9 cellular contexts compared by ENCODE assay signal in genomic region chr12:109892748-109893147, GRCh38. TPM values are rescaled to one million over a fixed set of nuclear protein-coding genes. Genes with fewer than 3 reads are reported as not detected.
A peak's percentile ranks its signal among the peaks of the same experiment; 100 is the strongest.
DNase-seq lines count a peak whose midpoint lies in the region; ATAC-seq and TF ChIP-seq lines count a peak whose summit lies in the region.
"Had no signal": no experiment of that assay in that cellular context is flagged by ENCODE, and none has a peak within 500 bp of the region (broad histone marks: within the 10 kb centered on the region; RNA-seq: fewer than 3 reads in every experiment).

No MANE protein-coding gene starts in this region.

- H3K27me3 Mint-ChIP-seq in activated T-cell treated with anti-CD3 and anti-CD28 coated beads, Interleukin-2, amount 50 U/mL, for 72 hours (ENCODE audit: low read depth) = no peaks in the 10 kb centered on the region
- H3K27me3 Mint-ChIP-seq in activated T-cell treated with anti-CD3 and anti-CD28 coated beads, Interleukin-2, amount 50 U/mL, for 4 hours (ENCODE audit: low read depth) = no peaks in the 10 kb centered on the region
- H3K27me3 Mint-ChIP-seq in stimulated activated memory B cell treated with anti-CD40 and anti-IgM and Interleukin-4, amounts not matched to agents 10 μg/mL and 1 μg/mL and 100 μg/mL, for 72 hours = no peaks in the 10 kb centered on the region
- peaks cover 15% of the 10 kb centered on the region for H3K27me3 Mint-ChIP-seq in Calu3 (ENCODE audit: unreplicated experiment)

- BruUV-seq in Calu3 (replicated peaks; lab: Mats Ljungman, UMichigan) = no TSS peak

- no peaks in the 10 kb centered on the region for H3K36me3 ChIP-seq in KOPT-K1 (ENCODE audit: insufficient read depth, low read length)

- peak in 1 of 2 donors; percentile 20 for DNase-seq in activated T-cell treated with anti-CD3 and anti-CD28 coated beads, Interleukin-2, amount 50 U/mL, for 72 hours
- no peak for DNase-seq in activated T-cell treated with anti-CD3 and anti-CD28 coated beads, Interleukin-2, amount 50 U/mL, for 4 hours
- no peak for DNase-seq in Calu3
- DNase-seq in middle frontal gyrus (ENCODE audit: extremely low spot score, low spot score) = no peak
- DNase-seq in stimulated activated CD4-positive, alpha-beta T cell treated with anti-CD3 and anti-CD28 coated beads, Interleukin-2, amount 100 ng/mL, for 24 hours = no peak

- H3K27ac Mint-ChIP-seq in activated T-cell treated with anti-CD3 and anti-CD28 coated beads, Interleukin-2, amount 50 U/mL, for 72 hours = no peak overlapping the region
- peak overlapping the region; percentile 9 for H3K27ac Mint-ChIP-seq in stimulated activated memory B cell treated with anti-CD40 and anti-IgM and Interleukin-4, amounts not matched to agents 10 μg/mL and 1 μg/mL and 100 μg/mL, for 72 hours
- H3K27ac Mint-ChIP-seq in Calu3 (ENCODE audit: unreplicated experiment) = no peak overlapping the region

- CTCF ChIA-PET in Calu3 (lab: Charles Lee) = no interaction called here

- intact Hi-C loops in Calu3 (cut with micrococcal nuclease; ENCODE audit: unreplicated experiment) = no loop called here

- H3K27ac ChIP-seq in KOPT-K1 (ENCODE audit: low read depth, low read length, poor library complexity, severe bottlenecking) = peak overlapping the region; percentile 25

- peak; percentile 40 to 42 for ATAC-seq in activated T-cell treated with anti-CD3 and anti-CD28 coated beads, Interleukin-2, amount 50 U/mL, for 72 hours (replicated peaks in 1 of 2)
- no peak for ATAC-seq in activated T-cell treated with anti-CD3 and anti-CD28 coated beads, Interleukin-2, amount 50 U/mL, for 4 hours
- ATAC-seq in HG02588 (IDR thresholded peaks at IDR 0.05; ENCODE audit: unreplicated experiment) = peak; percentile 62
- peak; percentile 75 for ATAC-seq in stimulated activated memory B cell treated with anti-CD40 and anti-IgM and Interleukin-4, amounts not matched to agents 10 μg/mL and 1 μg/mL and 100 μg/mL, for 72 hours

- no peak overlapping the region for H3K4me3 Mint-ChIP-seq in activated T-cell treated with anti-CD3 and anti-CD28 coated beads, Interleukin-2, amount 50 U/mL, for 72 hours
- H3K4me3 Mint-ChIP-seq in activated T-cell treated with anti-CD3 and anti-CD28 coated beads, Interleukin-2, amount 50 U/mL, for 4 hours = no peak overlapping the region
- no peak overlapping the region for H3K4me3 Mint-ChIP-seq in stimulated activated memory B cell treated with anti-CD40 and anti-IgM and Interleukin-4, amounts not matched to agents 10 μg/mL and 1 μg/mL and 100 μg/mL, for 72 hours
- no peak overlapping the region for H3K4me3 Mint-ChIP-seq in Calu3 (ENCODE audit: low read depth, unreplicated experiment)

- H3K9me3 ChIP-seq in KOPT-K1 (ENCODE audit: insufficient read depth, low read length, poor library complexity, severe bottlenecking) = no peaks in the 10 kb centered on the region

- peaks cover 36% of the 10 kb centered on the region for H3K4me1 Mint-ChIP-seq in activated T-cell treated with anti-CD3 and anti-CD28 coated beads, Interleukin-2, amount 50 U/mL, for 72 hours (ENCODE audit: low read depth)
- H3K4me1 Mint-ChIP-seq in activated T-cell treated with anti-CD3 and anti-CD28 coated beads, Interleukin-2, amount 50 U/mL, for 4 hours (ENCODE audit: low read depth) = peaks cover 38% of the 10 kb centered on the region
- H3K4me1 Mint-ChIP-seq in stimulated activated memory B cell treated with anti-CD40 and anti-IgM and Interleukin-4, amounts not matched to agents 10 μg/mL and 1 μg/mL and 100 μg/mL, for 72 hours = peaks cover 45% of the 10 kb centered on the region
- H3K4me1 Mint-ChIP-seq in Calu3 (ENCODE audit: low read depth, unreplicated experiment) = no peaks in the 10 kb centered on the region

- TF ChIP-seq CTCF in Calu3 (IDR thresholded peaks at IDR 0.05; ENCODE audit: unreplicated experiment) = no peak

- H3K9me3 Mint-ChIP-seq in activated T-cell treated with anti-CD3 and anti-CD28 coated beads, Interleukin-2, amount 50 U/mL, for 72 hours = no peaks in the 10 kb centered on the region
- no peaks in the 10 kb centered on the region for H3K9me3 Mint-ChIP-seq in activated T-cell treated with anti-CD3 and anti-CD28 coated beads, Interleukin-2, amount 50 U/mL, for 4 hours
- no peaks in the 10 kb centered on the region for H3K9me3 Mint-ChIP-seq in stimulated activated memory B cell treated with anti-CD40 and anti-IgM and Interleukin-4, amounts not matched to agents 10 μg/mL and 1 μg/mL and 100 μg/mL, for 72 hours
- H3K9me3 Mint-ChIP-seq in Calu3 (ENCODE audit: low read depth, unreplicated experiment) = no peaks in the 10 kb centered on the region

- no peaks in the 10 kb centered on the region for H3K36me3 Mint-ChIP-seq in activated T-cell treated with anti-CD3 and anti-CD28 coated beads, Interleukin-2, amount 50 U/mL, for 72 hours (ENCODE audit: insufficient read depth in 2 of 2)
- no peaks in the 10 kb centered on the region for H3K36me3 Mint-ChIP-seq in activated T-cell treated with anti-CD3 and anti-CD28 coated beads, Interleukin-2, amount 50 U/mL, for 4 hours (ENCODE audit: insufficient read depth)
- H3K36me3 Mint-ChIP-seq in stimulated activated memory B cell treated with anti-CD40 and anti-IgM and Interleukin-4, amounts not matched to agents 10 μg/mL and 1 μg/mL and 100 μg/mL, for 72 hours = no peaks in the 10 kb centered on the region
- H3K36me3 Mint-ChIP-seq in Calu3 (ENCODE audit: insufficient read depth, unreplicated experiment) = no peaks in the 10 kb centered on the region

RNA-seq across cellular contexts. Expression of gene TCHP, which starts 7.3 kb away (rescaled TPM):
- 10 to 100 TPM; 22.5 to 25.1 TPM for total RNA-seq in activated T-cell treated with anti-CD3 and anti-CD28 coated beads, Interleukin-2, amount 50 U/mL, for 72 hours
- total RNA-seq in activated T-cell treated with anti-CD3 and anti-CD28 coated beads, Interleukin-2, amount 50 U/mL, for 4 hours = 10 to 100 TPM; 25.4 to 27.9 (median 25.4) TPM
- 28.0 and 28.8 TPM in 2 replicates for total RNA-seq in Calu3 (2022)

RNA-seq across cellular contexts. Expression of gene GLTP, which starts 12.4 kb away (rescaled TPM):
- 10 to 100 TPM; 23.8 to 24.5 TPM for total RNA-seq in activated T-cell treated with anti-CD3 and anti-CD28 coated beads, Interleukin-2, amount 50 U/mL, for 72 hours
- total RNA-seq in activated T-cell treated with anti-CD3 and anti-CD28 coated beads, Interleukin-2, amount 50 U/mL, for 4 hours = 10 to 100 TPM; 38.8 to 44.7 (median 40.0) TPM
- total RNA-seq in Calu3 (2022) = 25.7 and 27.7 TPM in 2 replicates

RNA-seq across cellular contexts. Expression of gene TRPV4, which starts 59.5 kb away (rescaled TPM):
- total RNA-seq in activated T-cell treated with anti-CD3 and anti-CD28 coated beads, Interleukin-2, amount 50 U/mL, for 72 hours = not detected
- total RNA-seq in activated T-cell treated with anti-CD3 and anti-CD28 coated beads, Interleukin-2, amount 50 U/mL, for 4 hours = not detected
- total RNA-seq in Calu3 (2022) = 13.0 and 25.3 TPM in 2 replicates
- total RNA-seq: NCI-H460 had no signal

Comparison
In these comparisons a context has a peak if more than half of its experiments do, and no peak if none do; other contexts are left out.
1. ATAC-seq: peak in activated T-cell treated with anti-CD3 and anti-CD28 coated beads, Interleukin-2, amount 50 U/mL, for 72 hours (2 of 2), HG02588 (single experiment) and stimulated activated memory B cell treated with anti-CD40 and anti-IgM and Interleukin-4, amounts not matched to agents 10 μg/mL and 1 μg/mL and 100 μg/mL, for 72 hours (single experiment); none in activated T-cell treated with anti-CD3 and anti-CD28 coated beads, Interleukin-2, amount 50 U/mL, for 4 hours (0 of 2).
2. RNA of gene TRPV4, which starts 59.5 kb away (total RNA-seq): 13.0 to 25.3 TPM in Calu3; not detected in activated T-cell treated with anti-CD3 and anti-CD28 coated beads, Interleukin-2, amount 50 U/mL, for 72 hours and not detected in activated T-cell treated with anti-CD3 and anti-CD28 coated beads, Interleukin-2, amount 50 U/mL, for 4 hours; every median in the first group is over 10 times any median in the second.